ENCODE assay signal across 15 cellular contexts in the genomic region with DNA sequence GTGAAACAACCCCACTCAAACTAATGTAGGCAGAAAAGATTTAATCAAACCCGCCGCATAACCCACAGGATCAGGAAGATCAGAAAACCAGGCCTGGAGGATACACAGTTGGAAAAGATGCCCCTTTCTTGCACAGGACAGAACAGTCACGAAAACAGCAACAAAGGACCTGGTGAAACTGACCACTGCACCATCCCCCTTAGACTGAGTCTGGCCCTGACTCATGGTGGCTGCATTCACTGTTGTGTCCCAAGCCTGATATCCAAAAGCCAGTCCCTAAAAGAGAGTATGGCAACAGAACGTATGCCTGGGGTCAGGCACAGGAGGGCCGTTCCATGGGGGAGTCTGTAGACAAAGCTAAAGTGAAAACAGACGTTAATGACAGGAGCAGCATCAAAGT.
"Had no signal": no experiment of that assay in that cellular context is flagged by ENCODE, and none has a peak within 500 bp of the region (broad histone marks: within the 10 kb centered on the region; RNA-seq: fewer than 3 reads in every experiment).

No MANE protein-coding gene starts in this region.

- H3K9me3 ChIP-seq: psoas muscle, right lobe of liver, tibial artery, upper lobe of left lung, vagina had no signal

- H3K4me3 ChIP-seq: psoas muscle, right lobe of liver, tibial artery, upper lobe of left lung, vagina had no signal

- DNase-seq: cerebellar nuclear complex; effector memory CD8-positive, alpha-beta T cell; foreskin keratinocyte; immature natural killer cell; kidney; left cardiac atrium; left ventricle myocardium superior; midbrain; psoas muscle; retina; right lobe of liver; tibial artery had no signal

- H3K4me1 ChIP-seq: foreskin keratinocyte, psoas muscle, right lobe of liver, tibial artery, vagina had no signal

- ATAC-seq: effector memory CD8-positive, alpha-beta T cell; foreskin keratinocyte; left ventricle myocardium superior; natural killer cell treated with Interleukin-12 subunit alpha and Interleukin-12 subunit beta and Interleukin-15 and Interleukin-18, amount 100 ng/mL, for 72 hours; psoas muscle; right lobe of liver had no signal

- H3K36me3 ChIP-seq: right lobe of liver, tibial artery, upper lobe of left lung, vagina had no signal

- H3K27me3 ChIP-seq: foreskin keratinocyte, right lobe of liver, tibial artery, upper lobe of left lung, vagina had no signal

- H3K27ac ChIP-seq: foreskin keratinocyte, psoas muscle, right lobe of liver, tibial artery, vagina had no signal
